ENCODE assay signal across 10 cellular contexts in genomic region chr6:38225766-38226165, GRCh38.
"Had no signal": no experiment of that assay in that cellular context is flagged by ENCODE, and none has a peak within 500 bp of the region (broad histone marks: within the 10 kb centered on the region; RNA-seq: fewer than 3 reads in every experiment).

No MANE protein-coding gene starts in this region.

- H3K4me3 Mint-ChIP-seq: HFFc6 had no signal

- FAIRE-seq: K562 had no signal

- H3K27ac Mint-ChIP-seq: HFFc6 had no signal

- DNase-seq: GM23248, GOT3, H7, HFFc6, IMR-90, KG1 had no signal

- H3K27ac ChIP-seq: GM23248, HL-60 had no signal

- H2AFZ ChIP-seq: GM23248 had no signal

- H3K4me1 ChIP-seq: HAP-1 had no signal

- H3K9me3 ChIP-seq: HAP-1 had no signal

- H3K36me3 ChIP-seq: HAP-1 had no signal

- H3K9me3 Mint-ChIP-seq: HFFc6 had no signal

- H3K4me3 ChIP-seq: GM23248, HAP-1, K562 had no signal

- ATAC-seq: HCT116, K562 had no signal

- H3K9ac ChIP-seq: GM23248 had no signal
